38 cellular contexts compared by ENCODE assay signal in the genomic region with DNA sequence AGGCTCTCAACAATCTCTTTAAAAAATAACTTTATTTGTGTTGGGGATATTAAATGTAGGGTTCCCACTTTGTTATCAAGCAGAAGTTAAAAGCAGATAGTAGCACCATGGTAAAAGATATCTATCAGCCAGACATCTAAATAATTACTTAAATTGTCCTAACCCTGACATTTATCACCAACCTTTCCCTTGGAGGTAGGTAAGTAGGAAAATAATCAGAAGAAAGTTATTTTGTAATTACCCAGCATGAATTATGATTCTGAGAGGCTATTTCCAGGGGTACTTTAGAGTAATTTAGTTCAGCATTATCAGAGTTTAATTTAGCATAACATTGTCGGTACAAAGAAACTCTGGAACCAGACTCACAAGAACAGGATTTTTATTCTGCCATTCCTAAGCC. TPM values are rescaled to one million over a fixed set of nuclear protein-coding genes. Genes with fewer than 3 reads are reported as not detected.
"Had no signal": no experiment of that assay in that cellular context is flagged by ENCODE, and none has a peak within 500 bp of the region (broad histone marks: within the 10 kb centered on the region; RNA-seq: fewer than 3 reads in every experiment).

No MANE protein-coding gene starts in this region.

- DNase-seq: Karpas-422, Kasumi-1, KBM-7, KG1, MG63, MM.1S, MV-4-11, NCI-H1048, NCI-H1092, NCI-H1092 treated with DMSO at 0.1 percent for 48 hours, NCI-H1417 treated with DMSO at 0.1 percent for 48 hours, NCI-H1436, NCI-H1436 treated with DMSO at 0.1 percent for 48 hours, NCI-H146, NCI-H1694, NCI-H1694 treated with DMSO at 0.1 percent for 48 hours, NCI-H187, NCI-H187 treated with DMSO at 0.1 percent for 48 hours, NCI-H1930, NCI-H2029, NCI-H2029 treated with DMSO at 0.1 percent for 48 hours, NCI-H2081, NCI-H2081 treated with DMSO at 0.1 percent for 48 hours, NCI-H2107, NCI-H2171, NCI-H2171 treated with DMSO at 0.1 percent for 48 hours, NCI-H2227 treated with DMSO at 0.1 percent for 48 hours, NCI-H226, NCI-H345, NCI-H446, NCI-H446 treated with DMSO at 0.1 percent for 48 hours, NCI-H510A, NCI-H510A treated with DMSO at 0.1 percent for 48 hours had no signal

- H3K27ac ChIP-seq: KMS-11 had no signal

- H3K4me2 ChIP-seq: KMS-11 had no signal

- H3K4me3 ChIP-seq: MG63 had no signal

- H3K9me3 ChIP-seq: MG63 had no signal

- H3K27me3 ChIP-seq: MG63 had no signal

- H3K9ac ChIP-seq: KMS-11 had no signal

- H3K36me3 ChIP-seq: MG63 had no signal

RNA-seq across cellular contexts. Expression of a gene that starts 23.2 kb away (rescaled TPM):
- total RNA-seq: LHCN-M2, M059J, MCF 10A, NCI-H460 had no signal
